Comparison of ENCODE assay signal across 8 cellular contexts in genomic region chr10:21515581-21516269, GRCh38. TPM values are rescaled to one million over a fixed set of nuclear protein-coding genes. Genes with fewer than 3 reads are reported as not detected.
DNase-seq lines count a peak whose midpoint lies in the region; ATAC-seq and FAIRE-seq lines count a peak whose summit lies in the region.

No MANE protein-coding gene starts in this region.

- FAIRE-seq in GM19239 (lab: Jason Lieb, UNC): no peak

- peaks cover 72% of the 10 kb centered on the region for H3K27me3 Mint-ChIP-seq in activated T-helper 2 cell treated with anti-CD3 and anti-CD28 coated beads, Interferon-gamma antibody, Interleukin-2, Interleukin-4, amounts not matched to agents 10 μg/mL and 5 μg/mL and 100 μg/mL, durations not matched to agents 14 hours and 24 hours and 36 hours (ENCODE audit: low read depth)
- H3K27me3 Mint-ChIP-seq in immature natural killer cell (ENCODE audit: low read depth in 3 of 3): peaks cover 53 to 63% (median 60%) of the 10 kb centered on the region in 3 donors
- H3K27me3 Mint-ChIP-seq in stimulated activated memory B cell treated with anti-CD40 and anti-IgM and Interleukin-4, amounts not matched to agents 10 μg/mL and 1 μg/mL and 100 μg/mL, for 72 hours: peaks cover 71% of the 10 kb centered on the region

- DNase-seq in DMS79 treated with DMSO at 0.1 percent for 48 hours (lab: John Stamatoyannopoulos, UW) (peak; percentile 30), DMS79 (lab: John Stamatoyannopoulos, UW) (no peak), immature natural killer cell (no peak), GM19239 (ENCODE audit: insufficient read length, low spot score) (no peak), NCI-H82 (lab: John Stamatoyannopoulos, UW) (no peak)
- DNase-seq in activated T-helper 2 cell treated with anti-CD3 and anti-CD28 coated beads, Interferon-gamma antibody, Interleukin-2, Interleukin-4, amounts not matched to agents 10 μg/mL and 5 μg/mL and 100 μg/mL, durations not matched to agents 14 hours and 24 hours and 36 hours (ENCODE audit: low spot score): no peak

- no peak overlapping the region for H3K27ac Mint-ChIP-seq in activated T-helper 2 cell treated with anti-CD3 and anti-CD28 coated beads, Interferon-gamma antibody, Interleukin-2, Interleukin-4, amounts not matched to agents 10 μg/mL and 5 μg/mL and 100 μg/mL, durations not matched to agents 14 hours and 24 hours and 36 hours
- H3K27ac Mint-ChIP-seq in immature natural killer cell: no peak overlapping the region
- H3K27ac Mint-ChIP-seq in stimulated activated memory B cell treated with anti-CD40 and anti-IgM and Interleukin-4, amounts not matched to agents 10 μg/mL and 1 μg/mL and 100 μg/mL, for 72 hours: no peak overlapping the region

- peaks cover 35% of the 10 kb centered on the region for H3K4me1 Mint-ChIP-seq in activated T-helper 2 cell treated with anti-CD3 and anti-CD28 coated beads, Interferon-gamma antibody, Interleukin-2, Interleukin-4, amounts not matched to agents 10 μg/mL and 5 μg/mL and 100 μg/mL, durations not matched to agents 14 hours and 24 hours and 36 hours (ENCODE audit: low read depth)
- H3K4me1 Mint-ChIP-seq in immature natural killer cell: peaks cover 34 to 44% of the 10 kb centered on the region in 2 donors
- peaks cover 32% of the 10 kb centered on the region for H3K4me1 Mint-ChIP-seq in stimulated activated memory B cell treated with anti-CD40 and anti-IgM and Interleukin-4, amounts not matched to agents 10 μg/mL and 1 μg/mL and 100 μg/mL, for 72 hours

- intact Hi-C loops in activated T-helper 2 cell treated with anti-CD3 and anti-CD28 coated beads, Interferon-gamma antibody, Interleukin-2, Interleukin-4, amounts not matched to agents 10 μg/mL and 5 μg/mL and 100 μg/mL, durations not matched to agents 14 hours and 24 hours and 36 hours (cut with micrococcal nuclease): loop anchor here (5.0 to 10.0 kb wide), 4 partner anchors 487 to 959 kb away; partner anchors contain the start of genes COMMD3 and DNAJC1

- H3K36me3 Mint-ChIP-seq in activated T-helper 2 cell treated with anti-CD3 and anti-CD28 coated beads, Interferon-gamma antibody, Interleukin-2, Interleukin-4, amounts not matched to agents 10 μg/mL and 5 μg/mL and 100 μg/mL, durations not matched to agents 14 hours and 24 hours and 36 hours (ENCODE audit: low read depth): no peaks in the 10 kb centered on the region
- no peaks in the 10 kb centered on the region for H3K36me3 Mint-ChIP-seq in immature natural killer cell
- H3K36me3 Mint-ChIP-seq in stimulated activated memory B cell treated with anti-CD40 and anti-IgM and Interleukin-4, amounts not matched to agents 10 μg/mL and 1 μg/mL and 100 μg/mL, for 72 hours: no peaks in the 10 kb centered on the region

- no peak for ATAC-seq in stimulated activated memory B cell treated with anti-CD40 and anti-IgM and Interleukin-4, amounts not matched to agents 10 μg/mL and 1 μg/mL and 100 μg/mL, for 72 hours
- ATAC-seq in GM19397 (IDR thresholded peaks at IDR 0.05; ENCODE audit: unreplicated experiment): no peak

- peak overlapping the region; percentile 72 for H3K4me3 Mint-ChIP-seq in activated T-helper 2 cell treated with anti-CD3 and anti-CD28 coated beads, Interferon-gamma antibody, Interleukin-2, Interleukin-4, amounts not matched to agents 10 μg/mL and 5 μg/mL and 100 μg/mL, durations not matched to agents 14 hours and 24 hours and 36 hours (ENCODE audit: low read depth)
- peak overlapping the region; percentile 59 to 77 (median 64) for H3K4me3 Mint-ChIP-seq in immature natural killer cell
- peak overlapping the region; percentile 68 for H3K4me3 Mint-ChIP-seq in stimulated activated memory B cell treated with anti-CD40 and anti-IgM and Interleukin-4, amounts not matched to agents 10 μg/mL and 1 μg/mL and 100 μg/mL, for 72 hours

- no peaks in the 10 kb centered on the region for H3K9me3 Mint-ChIP-seq in activated T-helper 2 cell treated with anti-CD3 and anti-CD28 coated beads, Interferon-gamma antibody, Interleukin-2, Interleukin-4, amounts not matched to agents 10 μg/mL and 5 μg/mL and 100 μg/mL, durations not matched to agents 14 hours and 24 hours and 36 hours
- H3K9me3 Mint-ChIP-seq in immature natural killer cell: peaks cover 0 to 7% (median 0%) of the 10 kb centered on the region in 6 donors
- no peaks in the 10 kb centered on the region for H3K9me3 Mint-ChIP-seq in stimulated activated memory B cell treated with anti-CD40 and anti-IgM and Interleukin-4, amounts not matched to agents 10 μg/mL and 1 μg/mL and 100 μg/mL, for 72 hours

RNA-seq across cellular contexts. Expression of gene SKIDA1, which starts 9.8 kb away (rescaled TPM):
- total RNA-seq in activated T-helper 2 cell treated with anti-CD3 and anti-CD28 coated beads, Interferon-gamma antibody, Interleukin-2, Interleukin-4, amounts not matched to agents 10 μg/mL and 5 μg/mL and 100 μg/mL, durations not matched to agents 14 hours and 24 hours and 36 hours: 0.11 TPM in 2 replicates
- not detected for polyA plus RNA-seq in immature natural killer cell

RNA-seq across cellular contexts. Expression of gene MLLT10, which starts 18.3 kb away (rescaled TPM):
- total RNA-seq in activated T-helper 2 cell treated with anti-CD3 and anti-CD28 coated beads, Interferon-gamma antibody, Interleukin-2, Interleukin-4, amounts not matched to agents 10 μg/mL and 5 μg/mL and 100 μg/mL, durations not matched to agents 14 hours and 24 hours and 36 hours: 45.4 and 47.4 TPM in 2 replicates
- 1 to 10 TPM in 2 of 3 donors, under 1 TPM in 1; 0.81 to 5.1 (median 4.8) TPM for polyA plus RNA-seq in immature natural killer cell
